Comparison of ENCODE assay signal across 17 cellular contexts in the genomic region with DNA sequence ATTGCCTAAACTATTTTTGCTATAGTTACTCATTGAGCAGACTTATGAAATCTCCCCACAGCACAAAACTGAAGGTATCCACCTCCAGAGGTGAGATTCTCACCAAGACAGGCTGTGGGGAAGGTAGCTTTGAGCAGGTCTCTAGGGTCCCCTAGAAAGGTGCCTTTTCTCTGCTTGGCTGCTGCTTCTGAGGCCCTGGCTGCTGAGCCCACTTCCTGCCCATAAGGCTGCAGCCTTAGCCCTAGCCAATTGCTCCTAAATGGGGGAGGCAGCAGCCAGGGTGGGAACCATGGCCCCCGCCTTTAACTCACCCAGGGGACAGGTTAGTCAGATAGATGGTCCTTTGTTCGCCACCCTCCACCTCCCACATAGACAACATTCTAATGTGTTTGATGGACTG. TPM values are rescaled to one million over a fixed set of nuclear protein-coding genes. Genes with fewer than 3 reads are reported as not detected.
DNase-seq lines count a peak whose midpoint lies in the region; ATAC-seq and TF ChIP-seq lines count a peak whose summit lies in the region.
"Had no signal": no experiment of that assay in that cellular context is flagged by ENCODE, and none has a peak within 500 bp of the region (broad histone marks: within the 10 kb centered on the region; RNA-seq: fewer than 3 reads in every experiment).

No MANE protein-coding gene starts in this region.

- POLR2A ChIA-PET in CD8-positive, alpha-beta memory T cell (lab: Charles Lee): interaction anchor here (0.5 kb wide), 1 partner anchor 190 kb away, joined by 3 read pairs; no protein-coding TSS in a partner anchor
- POLR2A ChIA-PET in RWPE1 (lab: Yijun Ruan, JAX; ENCODE audit: low non-redundant PET): no interaction called here

- H3K4me3 Mint-ChIP-seq in CD8-positive, alpha-beta memory T cell: peak overlapping the region; percentile 53 to 97 (median 95)

- no peak for ATAC-seq in HG02623 (IDR thresholded peaks at IDR 0.05; ENCODE audit: unreplicated experiment)

- no peak for TF ChIP-seq CTCF in RWPE1 (conservative IDR thresholded peaks at IDR 0.05; ENCODE audit: low read depth)
- TF ChIP-seq CTCF in epithelial cell of proximal tubule (conservative IDR thresholded peaks at IDR 0.05; ENCODE audit: low read depth, low read length): no peak

- H3K27ac ChIP-seq in ACC112 (ENCODE audit: low read depth, low read length) (peak overlapping the region; percentile 100), RWPE1 (peak overlapping the region; percentile 51)
- no peak overlapping the region for H3K27ac ChIP-seq in CD8-positive, alpha-beta memory T cell (ENCODE audit: low read depth, low read length)

- H3K36me3 Mint-ChIP-seq in CD8-positive, alpha-beta memory T cell: peaks cover 0 to 28% (median 0%) of the 10 kb centered on the region in 3 donors
- H3K36me3 Mint-ChIP-seq: brain had no signal

- peaks cover 24% of the 10 kb centered on the region for H3K36me3 ChIP-seq in ACC112 (ENCODE audit: insufficient read depth, low read length)
- H3K36me3 ChIP-seq in CD8-positive, alpha-beta memory T cell (ENCODE audit: insufficient read depth, low read length): no peaks in the 10 kb centered on the region

- peak overlapping the region in 7 of 8 donors; percentile 1 to 80 (median 35) for H3K27ac Mint-ChIP-seq in CD8-positive, alpha-beta memory T cell
- H3K27ac Mint-ChIP-seq: brain had no signal

- no peaks in the 10 kb centered on the region for H3K9me3 Mint-ChIP-seq in CD8-positive, alpha-beta memory T cell

- H3K79me2 ChIP-seq in ACC112 (ENCODE audit: control insufficient read depth, insufficient read depth, low read length, unreplicated experiment): peaks cover 100% of the 10 kb centered on the region

- peaks cover 69 to 94% (median 89%) of the 10 kb centered on the region in 3 donors for H3K4me1 Mint-ChIP-seq in CD8-positive, alpha-beta memory T cell

- H3K4me1 ChIP-seq in ACC112 (ENCODE audit: control insufficient read depth, insufficient read depth, low read length, unreplicated experiment): peaks cover 60% of the 10 kb centered on the region
- H3K4me1 ChIP-seq in CD8-positive, alpha-beta memory T cell (ENCODE audit: insufficient read depth, low read length): peaks cover 25% of the 10 kb centered on the region

- DNase-seq in CD8-positive, alpha-beta memory T cell: peak in 1 of 5 donors; percentile 28
- no peak for DNase-seq in RWPE1 (ENCODE audit: low spot score)
- DNase-seq in epithelial cell of proximal tubule (ENCODE audit: low read depth): no peak
- no peak for DNase-seq in DMS114 treated with DMSO at 0.1 percent for 48 hours (lab: John Stamatoyannopoulos, UW; ENCODE audit: unreplicated experiment)
- no peak for DNase-seq in 8988T
- no peak for DNase-seq in stimulated activated CD4-positive, alpha-beta T cell treated with anti-CD3 and anti-CD28 coated beads, Interleukin-2, amount 100 ng/mL, for 48 hours
- DNase-seq: activated CD8-positive, alpha-beta memory T cell treated with anti-CD3 and anti-CD28 coated beads, Interleukin-2, amount 50 U/mL, for 4 hours; effector memory CD4-positive, alpha-beta T cell; Karpas-422; kidney glomerular epithelial cell; NCI-H1694 treated with DMSO at 0.1 percent for 48 hours; SHP77; stimulated activated CD4-positive, alpha-beta T cell treated with anti-CD3 and anti-CD28 coated beads, Interleukin-4, amount 100 ng/mL, for 24 hours; stimulated activated naive CD4-positive, alpha-beta T cell treated with Interleukin-2 at 50 U/mL for 16 hours had no signal

- no peaks in the 10 kb centered on the region for H3K9me3 ChIP-seq in CD8-positive, alpha-beta memory T cell (ENCODE audit: low read length)

- no peaks in the 10 kb centered on the region for H3K27me3 ChIP-seq in ACC112 (ENCODE audit: insufficient read depth, low read length)
- H3K27me3 ChIP-seq in CD8-positive, alpha-beta memory T cell (ENCODE audit: insufficient read depth, low read length, poor library complexity, severe bottlenecking): peaks cover 13% of the 10 kb centered on the region

- H3K4me3 ChIP-seq in ACC112 (ENCODE audit: low read depth, low read length): peak overlapping the region; percentile 96
- H3K4me3 ChIP-seq in CD8-positive, alpha-beta memory T cell (ENCODE audit: low read length): no peak overlapping the region
- H3K4me3 ChIP-seq in epithelial cell of proximal tubule (ENCODE audit: low read depth, low read length): peak overlapping the region; percentile 94

- CTCF ChIA-PET in CD8-positive, alpha-beta memory T cell (lab: Charles Lee): interaction anchor here (11.7 kb wide), 1 partner anchor 28 kb away, joined by 115 read pairs; no protein-coding TSS in a partner anchor
- CTCF ChIA-PET in RWPE1 (lab: Yijun Ruan, JAX): interaction anchor here (4.9 kb wide), 1 partner anchor 30 kb away, joined by 39 read pairs; no protein-coding TSS in a partner anchor

- H2AFZ ChIP-seq in ACC112 (ENCODE audit: low read length, unreplicated experiment): no peak overlapping the region

- H3K27me3 Mint-ChIP-seq in CD8-positive, alpha-beta memory T cell: peaks cover 27 to 28% of the 10 kb centered on the region in 2 donors

RNA-seq across cellular contexts. Expression of a gene that starts 3.6 kb away (rescaled TPM):
- 10 to 100 TPM; 14.8 to 15.4 TPM for total RNA-seq in CD8-positive, alpha-beta memory T cell
- polyA plus RNA-seq in CD8-positive, alpha-beta memory T cell: 32.7 TPM
- total RNA-seq in epithelial cell of proximal tubule: 145 and 216 TPM in 2 replicates
